ENCODE assay signal across 29 cellular contexts in genomic region chr6:69801711-69802110, GRCh38.
"Had no signal": no experiment of that assay in that cellular context is flagged by ENCODE, and none has a peak within 500 bp of the region (broad histone marks: within the 10 kb centered on the region; RNA-seq: fewer than 3 reads in every experiment).

No MANE protein-coding gene starts in this region.

- H3K27me3 ChIP-seq: ascending aorta, breast epithelium, cardiac muscle cell, colonic mucosa had no signal

- DNase-seq: activated CD4-positive, alpha-beta memory T cell treated with anti-CD3 and anti-CD28 coated beads, Interleukin-2, amount 10 ng/mL, durations not matched to agents 7 days and 5 days; activated CD4-positive, alpha-beta T cell treated with anti-CD3 and anti-CD28 coated beads for 1 hour; activated CD4-positive, alpha-beta T cell treated with anti-CD3 and anti-CD28 coated beads for 4 hours; activated CD4-positive, alpha-beta T cell treated with anti-CD3 and anti-CD28 coated beads, Interleukin-2, amount 10 ng/mL, durations not matched to agents 7 days and 5 days; activated CD4-positive, alpha-beta T cell treated with anti-CD3 and anti-CD28 coated beads, Interleukin-2, amount 50 U/mL, for 4 hours; activated CD8-positive, alpha-beta memory T cell treated with anti-CD3 and anti-CD28 coated beads, Interleukin-2, amount 50 U/mL, for 48 hours; activated gamma-delta T cell; activated naive CD4-positive, alpha-beta T cell; activated naive CD4-positive, alpha-beta T cell treated with anti-CD3 and anti-CD28 coated beads, Interleukin-2, amount 10 ng/mL, durations not matched to agents 7 days and 5 days; activated naive CD8-positive, alpha-beta T cell treated with anti-CD3 and anti-CD28 coated beads, Interleukin-2, amount 10 ng/mL, durations not matched to agents 7 days and 5 days; activated T-cell treated with anti-CD3 and anti-CD28 coated beads for 4 hours; activated T-cell treated with anti-CD3 and anti-CD28 coated beads, Interleukin-2, amount 50 U/mL, for 24 hours; activated T-cell treated with anti-CD3 and anti-CD28 coated beads, Interleukin-2, amount 50 U/mL, for 72 hours; central memory CD4-positive, alpha-beta T cell; cerebellar nuclear complex; colonic mucosa; effector CD8-positive, alpha-beta T cell; foreskin fibroblast; head of caudate nucleus; T-helper 2 cell had no signal

- H3K27me3 Mint-ChIP-seq: activated CD4-positive, alpha-beta memory T cell treated with anti-CD3 and anti-CD28 coated beads, Interleukin-2, amount 10 ng/mL, durations not matched to agents 7 days and 5 days; activated naive CD8-positive, alpha-beta T cell treated with anti-CD3 and anti-CD28 coated beads, Interleukin-2, amount 10 ng/mL, durations not matched to agents 7 days and 5 days; activated T-cell treated with anti-CD3 and anti-CD28 coated beads, Interleukin-2, amount 50 U/mL, for 24 hours had no signal

- H3K36me3 ChIP-seq: ascending aorta, breast epithelium, cardiac muscle cell, colonic mucosa had no signal

- H3K27ac Mint-ChIP-seq: activated CD4-positive, alpha-beta memory T cell treated with anti-CD3 and anti-CD28 coated beads, Interleukin-2, amount 10 ng/mL, durations not matched to agents 7 days and 5 days; activated CD4-positive, alpha-beta T cell treated with anti-CD3 and anti-CD28 coated beads, Interleukin-2, amount 10 ng/mL, durations not matched to agents 7 days and 5 days; activated naive CD4-positive, alpha-beta T cell treated with anti-CD3 and anti-CD28 coated beads, Interleukin-2, amount 10 ng/mL, durations not matched to agents 7 days and 5 days; activated naive CD4-positive, alpha-beta T cell treated with anti-CD3 and anti-CD28 coated beads, Interleukin-2, amount 50 U/mL, for 72 hours; activated naive CD8-positive, alpha-beta T cell treated with anti-CD3 and anti-CD28 coated beads, Interleukin-2, amount 10 ng/mL, durations not matched to agents 7 days and 5 days; activated T-cell treated with anti-CD3 and anti-CD28 coated beads, Interleukin-2, amount 50 U/mL, for 24 hours; activated T-cell treated with anti-CD3 and anti-CD28 coated beads, Interleukin-2, amount 50 U/mL, for 72 hours; brain had no signal

- H3K4me3 Mint-ChIP-seq: activated CD4-positive, alpha-beta memory T cell treated with anti-CD3 and anti-CD28 coated beads, Interleukin-2, amount 10 ng/mL, durations not matched to agents 7 days and 5 days; activated CD4-positive, alpha-beta T cell treated with anti-CD3 and anti-CD28 coated beads, Interleukin-2, amount 10 ng/mL, durations not matched to agents 7 days and 5 days; activated naive CD4-positive, alpha-beta T cell treated with anti-CD3 and anti-CD28 coated beads, Interleukin-2, amount 10 ng/mL, durations not matched to agents 7 days and 5 days; activated naive CD8-positive, alpha-beta T cell treated with anti-CD3 and anti-CD28 coated beads, Interleukin-2, amount 10 ng/mL, durations not matched to agents 7 days and 5 days; activated T-cell treated with anti-CD3 and anti-CD28 coated beads, Interleukin-2, amount 50 U/mL, for 24 hours; activated T-cell treated with anti-CD3 and anti-CD28 coated beads, Interleukin-2, amount 50 U/mL, for 72 hours had no signal

- FAIRE-seq: endometrium, endothelial cell of umbilical vein, frontal cortex had no signal

- H3K9me3 ChIP-seq: ascending aorta, breast epithelium, colonic mucosa had no signal

- H3K4me3 ChIP-seq: ascending aorta, breast epithelium, cardiac muscle cell, colonic mucosa had no signal

- H3K36me3 Mint-ChIP-seq: activated naive CD4-positive, alpha-beta T cell treated with anti-CD3 and anti-CD28 coated beads, Interleukin-2, amount 10 ng/mL, durations not matched to agents 7 days and 5 days; activated naive CD4-positive, alpha-beta T cell treated with anti-CD3 and anti-CD28 coated beads, Interleukin-2, amount 50 U/mL, for 72 hours; activated naive CD8-positive, alpha-beta T cell treated with anti-CD3 and anti-CD28 coated beads, Interleukin-2, amount 10 ng/mL, durations not matched to agents 7 days and 5 days; brain had no signal

- H3K9me3 Mint-ChIP-seq: activated T-cell treated with anti-CD3 and anti-CD28 coated beads, Interleukin-2, amount 50 U/mL, for 24 hours; activated T-cell treated with anti-CD3 and anti-CD28 coated beads, Interleukin-2, amount 50 U/mL, for 72 hours had no signal

- H3K4me1 ChIP-seq: breast epithelium, colonic mucosa had no signal

- ATAC-seq: activated naive CD4-positive, alpha-beta T cell treated with anti-CD3 and anti-CD28 coated beads, Interleukin-2, amount 50 U/mL, for 72 hours; activated T-cell treated with anti-CD3 and anti-CD28 coated beads, Interleukin-2, amount 50 U/mL, for 72 hours had no signal

- H3K27ac ChIP-seq: ascending aorta, breast epithelium, cardiac muscle cell, colonic mucosa, epithelial cell of prostate had no signal
